ENCODE assay signal across 9 cellular contexts in the genomic region with DNA sequence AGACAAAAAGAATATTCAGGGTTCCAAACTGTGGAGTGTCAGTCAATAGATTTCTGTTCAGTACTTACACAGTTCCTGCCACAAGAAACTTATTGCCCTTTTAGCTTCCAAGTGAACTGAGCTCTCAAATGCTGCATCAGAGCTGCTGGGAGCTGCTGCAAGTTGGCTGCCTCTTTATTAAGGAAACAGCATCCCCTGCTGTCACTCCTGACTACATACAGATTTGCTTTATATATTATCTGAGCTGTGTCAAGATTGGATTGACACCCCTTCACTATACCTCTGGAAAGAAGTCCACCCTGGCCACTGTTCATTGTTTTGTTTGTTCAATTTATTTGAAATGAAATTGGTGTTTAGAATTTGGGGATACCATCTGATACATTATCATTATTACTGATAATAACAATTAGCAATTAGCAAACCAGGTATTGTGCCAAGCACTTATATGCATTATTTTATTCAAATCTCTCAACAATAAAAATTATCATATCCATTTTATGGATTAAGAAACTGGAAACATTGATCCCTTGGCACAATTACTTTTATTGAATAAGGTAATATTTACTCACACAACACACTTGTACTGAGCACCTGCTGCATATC. TPM values are rescaled to one million over a fixed set of nuclear protein-coding genes. Genes with fewer than 3 reads are reported as not detected.
A peak's percentile ranks its signal among the peaks of the same experiment; 100 is the strongest.
DNase-seq lines count a peak whose midpoint lies in the region; ATAC-seq, FAIRE-seq and TF ChIP-seq lines count a peak whose summit lies in the region.
"Had no signal": no experiment of that assay in that cellular context is flagged by ENCODE, and none has a peak within 500 bp of the region (broad histone marks: within the 10 kb centered on the region; RNA-seq: fewer than 3 reads in every experiment).

No MANE protein-coding gene starts in this region.

- no peaks in the 10 kb centered on the region for H3K36me3 ChIP-seq in adipocyte (ENCODE audit: control insufficient read depth, insufficient read depth, low read length, severe bottlenecking)
- no peaks in the 10 kb centered on the region for H3K36me3 ChIP-seq in kidney (ENCODE audit: control insufficient read depth in 1 of 2, insufficient read depth in 2 of 2, low read length in 2 of 2)

- H3K4me3 ChIP-seq in adipocyte (ENCODE audit: low read length) (no peak overlapping the region), kidney (ENCODE audit: low read length in 2 of 2) (no peak overlapping the region)

- no peaks in the 10 kb centered on the region for H3K9me3 Mint-ChIP-seq in T-helper 2 cell treated with Interferon-gamma antibody and Interleukin-4, amounts not matched to agents 5 μg/mL and 100 μg/mL, for 36 hours
- no peaks in the 10 kb centered on the region for H3K9me3 Mint-ChIP-seq in natural killer cell treated with Interleukin-12 subunit alpha and Interleukin-12 subunit beta and Interleukin-15 and Interleukin-18, amount 100 ng/mL, for 72 hours
- H3K9me3 Mint-ChIP-seq in stimulated activated effector memory CD8-positive, alpha-beta T cell treated with anti-CD3 and anti-CD28 coated beads, Interleukin-12 subunit alpha, Interleukin-12 subunit beta, amount 100 ng/mL, for 72 hours: no peaks in the 10 kb centered on the region

- H3K4me3 Mint-ChIP-seq in T-helper 2 cell treated with Interferon-gamma antibody and Interleukin-4, amounts not matched to agents 5 μg/mL and 100 μg/mL, for 36 hours: no peak overlapping the region
- H3K4me3 Mint-ChIP-seq in natural killer cell treated with Interleukin-12 subunit alpha and Interleukin-12 subunit beta and Interleukin-15 and Interleukin-18, amount 100 ng/mL, for 72 hours: no peak overlapping the region
- H3K4me3 Mint-ChIP-seq in stimulated activated effector memory CD8-positive, alpha-beta T cell treated with anti-CD3 and anti-CD28 coated beads, Interleukin-12 subunit alpha, Interleukin-12 subunit beta, amount 100 ng/mL, for 72 hours: no peak overlapping the region
- H3K4me3 Mint-ChIP-seq: naive thymus-derived CD4-positive, alpha-beta T cell had no signal

- H3K27ac ChIP-seq in kidney (ENCODE audit: low read depth in 2 of 2, low read length in 2 of 2): no peak overlapping the region

- no peaks in the 10 kb centered on the region for H3K36me3 Mint-ChIP-seq in T-helper 2 cell treated with Interferon-gamma antibody and Interleukin-4, amounts not matched to agents 5 μg/mL and 100 μg/mL, for 36 hours (ENCODE audit: low read depth)
- H3K36me3 Mint-ChIP-seq in natural killer cell treated with Interleukin-12 subunit alpha and Interleukin-12 subunit beta and Interleukin-15 and Interleukin-18, amount 100 ng/mL, for 72 hours: no peaks in the 10 kb centered on the region
- H3K36me3 Mint-ChIP-seq in stimulated activated effector memory CD8-positive, alpha-beta T cell treated with anti-CD3 and anti-CD28 coated beads, Interleukin-12 subunit alpha, Interleukin-12 subunit beta, amount 100 ng/mL, for 72 hours: no peaks in the 10 kb centered on the region
- H3K36me3 Mint-ChIP-seq: naive thymus-derived CD4-positive, alpha-beta T cell had no signal

- H3K9ac ChIP-seq in adipocyte (ENCODE audit: low read length): no peak overlapping the region
- no peak overlapping the region for H3K9ac ChIP-seq in kidney (ENCODE audit: low read length in 2 of 2)

- FAIRE-seq in kidney (lab: Jason Lieb, UNC) (no peak), GM19239 (lab: Jason Lieb, UNC) (no peak)

- peaks cover 16% of the 10 kb centered on the region for H3K27me3 Mint-ChIP-seq in T-helper 2 cell treated with Interferon-gamma antibody and Interleukin-4, amounts not matched to agents 5 μg/mL and 100 μg/mL, for 36 hours (ENCODE audit: low read depth)
- peaks cover 0 to 6% of the 10 kb centered on the region in 2 donors for H3K27me3 Mint-ChIP-seq in natural killer cell treated with Interleukin-12 subunit alpha and Interleukin-12 subunit beta and Interleukin-15 and Interleukin-18, amount 100 ng/mL, for 72 hours

- H3K27ac Mint-ChIP-seq in T-helper 2 cell treated with Interferon-gamma antibody and Interleukin-4, amounts not matched to agents 5 μg/mL and 100 μg/mL, for 36 hours: no peak overlapping the region
- no peak overlapping the region for H3K27ac Mint-ChIP-seq in natural killer cell treated with Interleukin-12 subunit alpha and Interleukin-12 subunit beta and Interleukin-15 and Interleukin-18, amount 100 ng/mL, for 72 hours
- H3K27ac Mint-ChIP-seq in stimulated activated effector memory CD8-positive, alpha-beta T cell treated with anti-CD3 and anti-CD28 coated beads, Interleukin-12 subunit alpha, Interleukin-12 subunit beta, amount 100 ng/mL, for 72 hours: no peak overlapping the region
- H3K27ac Mint-ChIP-seq: naive thymus-derived CD4-positive, alpha-beta T cell had no signal

- TF ChIP-seq CTCF in GM12872 (IDR thresholded peaks at IDR 0.05; ENCODE audit: insufficient read depth, low read depth, low read length) (peak; percentile 58), kidney (IDR thresholded peaks at IDR 0.05; ENCODE audit: borderline replicate concordance, extremely low read depth, insufficient read depth) (peak; percentile 61)

- H3K4me1 ChIP-seq in adipocyte (ENCODE audit: control insufficient read depth, insufficient read depth, low read length) (peaks cover 24% of the 10 kb centered on the region), kidney (ENCODE audit: control insufficient read depth in 1 of 2, insufficient read depth in 1 of 2, low read depth in 1 of 2, low read length in 2 of 2) (no peaks in the 10 kb centered on the region)

- no peak for ATAC-seq in natural killer cell treated with Interleukin-12 subunit alpha and Interleukin-12 subunit beta and Interleukin-15 and Interleukin-18, amount 100 ng/mL, for 72 hours
- no peak for ATAC-seq in stimulated activated effector memory CD8-positive, alpha-beta T cell treated with anti-CD3 and anti-CD28 coated beads, Interleukin-12 subunit alpha, Interleukin-12 subunit beta, amount 100 ng/mL, for 72 hours
- ATAC-seq: naive thymus-derived CD4-positive, alpha-beta T cell had no signal

- peak; percentile 12 for DNase-seq in NCI-H2107 (lab: John Stamatoyannopoulos, UW)
- peak; percentile 59 for DNase-seq in adipocyte (ENCODE audit: low read depth)
- DNase-seq in kidney: no peak
- DNase-seq in T-helper 2 cell treated with Interferon-gamma antibody and Interleukin-4, amounts not matched to agents 5 μg/mL and 100 μg/mL, for 36 hours (ENCODE audit: low spot score): no peak
- no peak for DNase-seq in natural killer cell treated with Interleukin-12 subunit alpha and Interleukin-12 subunit beta and Interleukin-15 and Interleukin-18, amount 100 ng/mL, for 72 hours (ENCODE audit: low spot score)
- DNase-seq in GM19239 (ENCODE audit: insufficient read length, low spot score): no peak
- DNase-seq in stimulated activated effector memory CD8-positive, alpha-beta T cell treated with anti-CD3 and anti-CD28 coated beads, Interleukin-12 subunit alpha, Interleukin-12 subunit beta, amount 100 ng/mL, for 72 hours (ENCODE audit: low spot score in 2 of 2): no peak

- no peaks in the 10 kb centered on the region for H3K9me3 ChIP-seq in adipocyte (ENCODE audit: control insufficient read depth, low read length)
- no peaks in the 10 kb centered on the region for H3K9me3 ChIP-seq in kidney (ENCODE audit: control insufficient read depth in 1 of 2, low read length in 2 of 2)

- intact Hi-C loops in kidney (cut with DNase I): no loop called here

- no peaks in the 10 kb centered on the region for H3K27me3 ChIP-seq in adipocyte (replicated peaks; ENCODE audit: control insufficient read depth, insufficient read depth, low read length)

- H3K4me1 Mint-ChIP-seq in T-helper 2 cell treated with Interferon-gamma antibody and Interleukin-4, amounts not matched to agents 5 μg/mL and 100 μg/mL, for 36 hours (ENCODE audit: low read depth): no peaks in the 10 kb centered on the region
- H3K4me1 Mint-ChIP-seq in natural killer cell treated with Interleukin-12 subunit alpha and Interleukin-12 subunit beta and Interleukin-15 and Interleukin-18, amount 100 ng/mL, for 72 hours (ENCODE audit: low read depth in 2 of 2): no peaks in the 10 kb centered on the region
- no peaks in the 10 kb centered on the region for H3K4me1 Mint-ChIP-seq in stimulated activated effector memory CD8-positive, alpha-beta T cell treated with anti-CD3 and anti-CD28 coated beads, Interleukin-12 subunit alpha, Interleukin-12 subunit beta, amount 100 ng/mL, for 72 hours
- H3K4me1 Mint-ChIP-seq: naive thymus-derived CD4-positive, alpha-beta T cell had no signal

RNA-seq across cellular contexts. Expression of gene C5orf58, which starts 16.4 kb away (rescaled TPM):
- total RNA-seq in kidney: not detected
- not detected for polyA plus RNA-seq in kidney (ENCODE audit: insufficient read depth, low read depth, low replicate concordance)
- total RNA-seq in natural killer cell treated with Interleukin-12 subunit alpha and Interleukin-12 subunit beta and Interleukin-15 and Interleukin-18, amount 100 ng/mL, for 72 hours: not detected
- total RNA-seq: naive thymus-derived CD4-positive, alpha-beta T cell had no signal

Comparison
In these comparisons a context has a peak if more than half of its experiments do, and no peak if none do; other contexts are left out.
1. DNase-seq: peak in NCI-H2107 (single experiment) and adipocyte (single experiment); none in kidney (single experiment), T-helper 2 cell treated with Interferon-gamma antibody and Interleukin-4, amounts not matched to agents 5 μg/mL and 100 μg/mL, for 36 hours (single experiment), natural killer cell treated with Interleukin-12 subunit alpha and Interleukin-12 subunit beta and Interleukin-15 and Interleukin-18, amount 100 ng/mL, for 72 hours (single experiment), GM19239 (single experiment) and stimulated activated effector memory CD8-positive, alpha-beta T cell treated with anti-CD3 and anti-CD28 coated beads, Interleukin-12 subunit alpha, Interleukin-12 subunit beta, amount 100 ng/mL, for 72 hours (0 of 2).